ENCODE assay signal across 9 cellular contexts in the genomic region with DNA sequence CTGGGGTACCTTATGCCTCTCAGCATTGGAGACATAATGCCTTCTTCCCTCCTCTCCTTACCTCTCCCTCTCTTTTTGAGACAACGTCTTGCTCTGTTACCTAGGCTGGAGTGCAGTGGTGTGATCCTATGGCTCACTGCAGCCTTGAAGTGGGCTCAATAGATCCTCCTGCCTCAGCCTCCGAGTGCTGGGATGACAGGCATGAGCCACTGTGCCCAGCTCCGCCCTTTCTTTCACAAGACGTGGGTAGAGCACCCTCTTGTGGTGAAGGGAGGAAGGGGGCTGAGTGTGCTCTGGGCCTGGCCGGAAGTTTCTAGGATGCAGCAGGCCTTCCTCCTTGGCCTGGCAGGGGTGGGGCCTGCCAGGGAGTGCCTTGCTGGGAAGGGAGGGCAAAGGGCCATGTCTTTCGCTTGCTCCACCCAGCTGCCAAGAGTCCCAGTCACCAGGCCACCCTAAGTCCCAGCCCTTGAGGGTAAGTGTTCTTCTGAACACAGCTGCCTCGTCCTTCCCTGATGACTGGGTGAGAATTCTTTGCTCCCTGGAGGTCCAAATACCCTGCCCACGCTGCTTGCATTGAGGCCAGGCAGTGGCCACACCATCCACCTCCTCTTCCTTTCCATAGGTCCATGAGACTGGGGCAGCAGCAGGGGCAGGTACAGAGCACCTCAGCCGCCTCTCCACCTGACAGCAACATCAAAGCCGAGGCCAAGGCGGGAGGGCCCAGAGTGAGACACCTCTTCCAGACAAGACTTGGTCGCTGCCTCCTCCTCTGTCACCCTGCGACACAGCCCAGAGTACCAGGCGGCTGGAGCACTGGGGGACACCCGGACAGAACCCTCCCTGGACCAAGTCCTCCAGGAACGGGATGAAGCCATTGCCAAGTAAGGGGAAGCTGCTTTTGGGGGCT. TPM values are rescaled to one million over a fixed set of nuclear protein-coding genes. Genes with fewer than 3 reads are reported as not detected.
DNase-seq lines count a peak whose midpoint lies in the region; ATAC-seq and TF ChIP-seq lines count a peak whose summit lies in the region.
"Had no signal": no experiment of that assay in that cellular context is flagged by ENCODE, and none has a peak within 500 bp of the region (broad histone marks: within the 10 kb centered on the region; RNA-seq: fewer than 3 reads in every experiment).

No MANE protein-coding gene starts in this region.

- H3K4me1 ChIP-seq in CD8-positive, alpha-beta memory T cell (ENCODE audit: insufficient read depth, low read length) = peaks cover 9% of the 10 kb centered on the region
- no peaks in the 10 kb centered on the region for H3K4me1 ChIP-seq in SJCRH30

- peak; percentile 46 for ATAC-seq in GM21529 (IDR thresholded peaks at IDR 0.05; ENCODE audit: unreplicated experiment)
- no peak for ATAC-seq in GM21825 (IDR thresholded peaks at IDR 0.05; ENCODE audit: unreplicated experiment)

- POLR2A ChIA-PET in CD8-positive, alpha-beta memory T cell (lab: Charles Lee) = no interaction called here

- peak overlapping the region in 3 of 7 donors; percentile 14 to 63 (median 47) for H3K4me3 Mint-ChIP-seq in CD8-positive, alpha-beta memory T cell
- H3K4me3 Mint-ChIP-seq in glutamatergic neuron (ENCODE audit: unreplicated experiment) = no peak overlapping the region

- peaks cover 7% of the 10 kb centered on the region for H3K36me3 ChIP-seq in CD8-positive, alpha-beta memory T cell (ENCODE audit: insufficient read depth, low read length)
- H3K36me3 ChIP-seq in SJCRH30 = no peaks in the 10 kb centered on the region; the same call in 1 of the 2 replicates

- DNase-seq in CD8-positive, alpha-beta memory T cell = peak; percentile 68 to 88 (median 78)
- DNase-seq in NAMALWA (ENCODE audit: low spot score) (peak; percentile 97), SJCRH30 (peak; percentile 84 to 95), glutamatergic neuron (peak; percentile 80), pulmonary artery endothelial cell (ENCODE audit: low read depth, low spot score) (peak; percentile 60)
- peak; percentile 19 to 68 (median 50) for DNase-seq in activated naive CD4-positive, alpha-beta T cell (lab: John Stamatoyannopoulos, UW)

- peaks cover 0 to 10% (median 0%) of the 10 kb centered on the region in 3 donors for H3K36me3 Mint-ChIP-seq in CD8-positive, alpha-beta memory T cell
- H3K36me3 Mint-ChIP-seq in glutamatergic neuron (ENCODE audit: unreplicated experiment) = no peaks in the 10 kb centered on the region

- no peaks in the 10 kb centered on the region for H3K27me3 ChIP-seq in CD8-positive, alpha-beta memory T cell (ENCODE audit: insufficient read depth, low read length, poor library complexity, severe bottlenecking)
- no peaks in the 10 kb centered on the region for H3K27me3 ChIP-seq in SJCRH30

- CTCF ChIA-PET in CD8-positive, alpha-beta memory T cell (lab: Charles Lee) = interaction anchor here (0.6 to 9.3 kb wide), 24 partner anchors 10 to 411 kb away, joined by 3 to 104 read pairs (median 4); partner anchors contain the start of genes BAZ1B, STX1A and TBL2

- no peaks in the 10 kb centered on the region for H3K9me3 ChIP-seq in CD8-positive, alpha-beta memory T cell (ENCODE audit: low read length)
- H3K9me3 ChIP-seq in SJCRH30 (replicated peaks) = no peaks in the 10 kb centered on the region

- peak overlapping the region; percentile 2 for H3K27ac ChIP-seq in CD8-positive, alpha-beta memory T cell (ENCODE audit: low read depth, low read length)
- no peak overlapping the region for H3K27ac ChIP-seq in SJCRH30

- H3K4me1 Mint-ChIP-seq in CD8-positive, alpha-beta memory T cell = peaks cover 11 to 24% (median 16%) of the 10 kb centered on the region in 3 donors
- H3K4me1 Mint-ChIP-seq in glutamatergic neuron (ENCODE audit: low read depth, unreplicated experiment) = no peaks in the 10 kb centered on the region

- peak; percentile 78 for TF ChIP-seq CTCF in glutamatergic neuron (IDR thresholded peaks at IDR 0.05; ENCODE audit: partially characterized antibody, unreplicated experiment)

- H3K4me3 ChIP-seq in CD8-positive, alpha-beta memory T cell (ENCODE audit: low read length) = no peak overlapping the region
- no peak overlapping the region for H3K4me3 ChIP-seq in SJCRH30

- H3K27me3 Mint-ChIP-seq in CD8-positive, alpha-beta memory T cell = peaks cover 2 to 4% of the 10 kb centered on the region in 2 donors
- peaks cover 6% of the 10 kb centered on the region for H3K27me3 Mint-ChIP-seq in glutamatergic neuron (ENCODE audit: unreplicated experiment)

- peak overlapping the region in 7 of 8 donors; percentile 3 to 98 (median 84) for H3K27ac Mint-ChIP-seq in CD8-positive, alpha-beta memory T cell
- H3K27ac Mint-ChIP-seq in glutamatergic neuron (ENCODE audit: unreplicated experiment) = no peak overlapping the region

- H3K9me3 Mint-ChIP-seq in CD8-positive, alpha-beta memory T cell = no peaks in the 10 kb centered on the region
- H3K9me3 Mint-ChIP-seq in glutamatergic neuron (ENCODE audit: unreplicated experiment) = peaks cover 4% of the 10 kb centered on the region

RNA-seq across cellular contexts. Expression of gene ABHD11, which starts 3.7 kb away (rescaled TPM):
- total RNA-seq in CD8-positive, alpha-beta memory T cell = 10 to 100 TPM; 23.2 to 26.5 TPM
- 13.1 TPM for polyA plus RNA-seq in CD8-positive, alpha-beta memory T cell
- 11.8 and 13.9 TPM in 2 replicates for total RNA-seq in SJCRH30 (2014; rRNA removed; shearing (Covaris generic))
- total RNA-seq in glutamatergic neuron (ENCODE audit: unreplicated experiment) (13.9 TPM), pulmonary artery endothelial cell (10.4 and 11.9 TPM in 2 replicates)

RNA-seq across cellular contexts. Expression of gene STX1A, which starts 15.4 kb away (rescaled TPM):
- total RNA-seq in CD8-positive, alpha-beta memory T cell = 10 to 100 TPM; 18.4 to 18.8 TPM
- 1.5 TPM for polyA plus RNA-seq in CD8-positive, alpha-beta memory T cell
- total RNA-seq in SJCRH30 (2014; rRNA removed; shearing (Covaris generic)) = 6.9 and 10.4 TPM in 2 replicates
- 119 TPM for total RNA-seq in glutamatergic neuron (ENCODE audit: unreplicated experiment)
- total RNA-seq in pulmonary artery endothelial cell = 21.8 and 23.5 TPM in 2 replicates

RNA-seq across cellular contexts. Expression of gene CLDN3, which starts 35.2 kb away (rescaled TPM):
- total RNA-seq in CD8-positive, alpha-beta memory T cell = not detected
- polyA plus RNA-seq in CD8-positive, alpha-beta memory T cell = not detected
- not detected in 2 replicates for total RNA-seq in SJCRH30 (2014; rRNA removed; shearing (Covaris generic))
- not detected for total RNA-seq in glutamatergic neuron (ENCODE audit: unreplicated experiment)
- total RNA-seq in pulmonary artery endothelial cell = 0.07 TPM in 1 of 2 replicates, not detected in the other
- total RNA-seq: activated CD8-positive, alpha-beta memory T cell treated with anti-CD3 and anti-CD28 coated beads for 36 hours had no signal

RNA-seq across cellular contexts. Expression of gene BUD23, which starts 51.5 kb away (rescaled TPM):
- 100 to 1,000 TPM; 102 to 113 TPM for total RNA-seq in CD8-positive, alpha-beta memory T cell
- 130 TPM for polyA plus RNA-seq in CD8-positive, alpha-beta memory T cell
- total RNA-seq in SJCRH30 (2014; rRNA removed; shearing (Covaris generic)) = 86.6 and 91.7 TPM in 2 replicates
- total RNA-seq in glutamatergic neuron (ENCODE audit: unreplicated experiment) = 42.6 TPM
- total RNA-seq in pulmonary artery endothelial cell = 52.1 and 70.5 TPM in 2 replicates

RNA-seq across cellular contexts. Expression of gene DNAJC30, which starts 51.6 kb away (rescaled TPM):
- 10 to 100 TPM; 10.9 to 12.4 TPM for total RNA-seq in CD8-positive, alpha-beta memory T cell
- 10.0 TPM for polyA plus RNA-seq in CD8-positive, alpha-beta memory T cell
- total RNA-seq in SJCRH30 (2014; rRNA removed; shearing (Covaris generic)) = 5.1 and 6.0 TPM in 2 replicates
- total RNA-seq in glutamatergic neuron (ENCODE audit: unreplicated experiment) = 8.4 TPM
- total RNA-seq in pulmonary artery endothelial cell = 1.9 and 2.7 TPM in 2 replicates
